8 cellular contexts compared by ENCODE assay signal in the genomic region with DNA sequence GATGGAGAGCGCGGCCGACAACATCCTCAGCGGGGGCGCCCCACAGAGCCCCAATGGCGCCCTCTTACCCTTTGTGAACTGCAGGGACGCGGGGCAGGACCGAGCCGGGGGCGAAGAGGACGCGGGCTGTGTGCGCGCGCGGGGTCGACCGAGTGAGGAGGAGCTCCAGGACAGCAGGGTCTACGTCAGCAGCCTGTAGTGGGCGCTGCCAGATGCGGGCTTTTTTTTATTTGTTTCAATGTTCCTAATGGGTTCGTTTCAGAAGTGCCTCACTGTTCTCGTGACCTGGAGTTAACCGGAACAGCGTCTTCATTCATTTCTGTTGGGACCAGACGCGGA.
A peak's percentile ranks its signal among the peaks of the same experiment; 100 is the strongest.
DNase-seq lines count a peak whose midpoint lies in the region; ATAC-seq and TF ChIP-seq lines count a peak whose summit lies in the region.

No MANE protein-coding gene starts in this region.

- H3K27ac ChIP-seq in thymus (ENCODE audit: low read depth) = peak overlapping the region; percentile 99

- POLR2A ChIA-PET in naive thymus-derived CD8-positive, alpha-beta T cell (lab: Charles Lee) = interaction anchor here (0.6 to 5.2 kb wide), 14 partner anchors 9 to 199 kb away, joined by 3 to 51 read pairs (median 5); a partner anchor contains a TSS

- H3K27me3 ChIP-seq in thymus (ENCODE audit: control insufficient read depth, insufficient read depth) = no peaks in the 10 kb centered on the region

- no peaks in the 10 kb centered on the region for H3K36me3 Mint-ChIP-seq in naive thymus-derived CD8-positive, alpha-beta T cell

- H3K4me3 ChIP-seq in choroid plexus epithelial cell (ENCODE audit: low read depth, low read length) = peak overlapping the region; percentile 40
- H3K4me3 ChIP-seq in thymus (ENCODE audit: low read length) = peak overlapping the region; percentile 83

- DNase-seq in T-helper 9 cell (peak; percentile 31), choroid plexus epithelial cell (ENCODE audit: low read depth) (peak; percentile 31), NCI-H774 (lab: John Stamatoyannopoulos, UW) (no peak)
- peak; percentile 32 to 80 (median 60) for DNase-seq in naive thymus-derived CD8-positive, alpha-beta T cell

- H3K4me1 Mint-ChIP-seq in naive thymus-derived CD8-positive, alpha-beta T cell = peaks cover 36 to 55% (median 50%) of the 10 kb centered on the region in 4 donors

- no peaks in the 10 kb centered on the region for H3K9me3 Mint-ChIP-seq in naive thymus-derived CD8-positive, alpha-beta T cell

- peak overlapping the region; percentile 81 to 94 (median 90) for H3K27ac Mint-ChIP-seq in naive thymus-derived CD8-positive, alpha-beta T cell

- H3K36me3 ChIP-seq in ES-I3 (ENCODE audit: insufficient read depth, low read length) (no peaks in the 10 kb centered on the region), thymus (ENCODE audit: control insufficient read depth, insufficient read depth) (peaks cover 4% of the 10 kb centered on the region)

- peak; percentile 31 for TF ChIP-seq CTCF in choroid plexus epithelial cell (conservative IDR thresholded peaks at IDR 0.05; ENCODE audit: low read depth, low read length)

- 2% methylated on average over 28 of the region's 28 CpGs for WGBS in thymus

- no peaks in the 10 kb centered on the region for H3K9me3 ChIP-seq in ES-I3 (ENCODE audit: control insufficient read depth, insufficient read depth, low read length)
- H3K9me3 ChIP-seq in thymus (ENCODE audit: control insufficient read depth) = no peaks in the 10 kb centered on the region

- no peaks in the 10 kb centered on the region for H3K27me3 Mint-ChIP-seq in naive thymus-derived CD8-positive, alpha-beta T cell

- H3K9ac ChIP-seq in ES-I3 (ENCODE audit: low read depth, low read length) = peak overlapping the region; percentile 91

- peak; percentile 34 for ATAC-seq in HG03159 (IDR thresholded peaks at IDR 0.05; ENCODE audit: unreplicated experiment)
- peak; percentile 76 to 78 for ATAC-seq in naive thymus-derived CD8-positive, alpha-beta T cell
- no peak for ATAC-seq in GM18520 (IDR thresholded peaks at IDR 0.05; ENCODE audit: unreplicated experiment)

- H3K4me1 ChIP-seq in ES-I3 (ENCODE audit: insufficient read depth, low read length) = no peaks in the 10 kb centered on the region
- H3K4me1 ChIP-seq in thymus (ENCODE audit: control insufficient read depth, insufficient read depth, low read length) = peaks cover 28% of the 10 kb centered on the region

- H3K4me3 Mint-ChIP-seq in naive thymus-derived CD8-positive, alpha-beta T cell = peak overlapping the region; percentile 86 to 99 (median 94)
